11 cellular contexts compared by ENCODE assay signal in genomic region chr21:44866780-44867179, GRCh38. TPM values are rescaled to one million over a fixed set of nuclear protein-coding genes. Genes with fewer than 3 reads are reported as not detected.
DNase-seq lines count a peak whose midpoint lies in the region; ATAC-seq and TF ChIP-seq lines count a peak whose summit lies in the region.
"Had no signal": no experiment of that assay in that cellular context is flagged by ENCODE, and none has a peak within 500 bp of the region (broad histone marks: within the 10 kb centered on the region; RNA-seq: fewer than 3 reads in every experiment).

No MANE protein-coding gene starts in this region.

- POLR2A ChIA-PET in HCT116 (lab: Charles Lee) = no interaction called here

- TF ChIP-seq EP300 in tibial nerve (IDR thresholded peaks at IDR 0.05) = no peak

- H3K4me1 ChIP-seq in HCT116 (ENCODE audit: control insufficient read depth in 1 of 2, insufficient read depth in 2 of 2, low read length in 2 of 2) = peaks cover 42 to 54% of the 10 kb centered on the region in 2 experiments
- peaks cover 0 to 73% (median 53%) of the 10 kb centered on the region in 4 donors for H3K4me1 ChIP-seq in tibial nerve

- ATAC-seq in HCT116 = no peak

- TF ChIP-seq POLR2A in HCT116 (IDR thresholded peaks at IDR 0.05; ENCODE audit: borderline replicate concordance, extremely low read depth, insufficient read depth, insufficient read length) (no peak), tibial nerve (IDR thresholded peaks at IDR 0.05) (no peak)

- H3K27me3 ChIP-seq in HCT116 (ENCODE audit: insufficient read depth, low read length) (no peaks in the 10 kb centered on the region), tibial nerve (no peaks in the 10 kb centered on the region)

- no peaks in the 10 kb centered on the region for H3K9me2 ChIP-seq in HCT116 (ENCODE audit: insufficient read depth)

- peaks cover 90% of the 10 kb centered on the region for H3K4me1 Mint-ChIP-seq in dendritic cell treated with granulocyte-macrophage colony-stimulating factor and Interleukin-4, amounts not matched to agents 40 ng/mL and 50 ng/mL, for 4 days (ENCODE audit: low read depth)
- peaks cover 69% of the 10 kb centered on the region for H3K4me1 Mint-ChIP-seq in osteocyte (ENCODE audit: unreplicated experiment)

- peak overlapping the region; percentile 72 for H3K27ac Mint-ChIP-seq in dendritic cell treated with granulocyte-macrophage colony-stimulating factor and Interleukin-4, amounts not matched to agents 40 ng/mL and 50 ng/mL, for 4 days
- H3K27ac Mint-ChIP-seq in osteocyte (ENCODE audit: unreplicated experiment) = peak overlapping the region; percentile 88

- H3K27me3 Mint-ChIP-seq in dendritic cell treated with granulocyte-macrophage colony-stimulating factor and Interleukin-4, amounts not matched to agents 40 ng/mL and 50 ng/mL, for 4 days = no peaks in the 10 kb centered on the region
- no peaks in the 10 kb centered on the region for H3K27me3 Mint-ChIP-seq in osteocyte (ENCODE audit: unreplicated experiment)

- intact Hi-C loops in HCT116 (cut with micrococcal nuclease) = loop anchor here (5.0 kb wide), 1 partner anchor 89 kb away; no protein-coding TSS in a partner anchor
- intact Hi-C loops in dendritic cell treated with granulocyte-macrophage colony-stimulating factor and Interleukin-4, amounts not matched to agents 40 ng/mL and 50 ng/mL, for 4 days (cut with micrococcal nuclease) = no loop called here

- no TSS peak for BruUV-seq in HCT116 (replicated peaks; lab: Mats Ljungman, UMichigan)

- DNase-seq in HCT116 (ENCODE audit: low read depth, low spot score) (no peak), NCI-H524 (lab: John Stamatoyannopoulos, UW) (peak; percentile 49 to 88), osteocyte (ENCODE audit: extremely low spot score, unreplicated experiment) (no peak), NCI-H2107 (lab: John Stamatoyannopoulos, UW) (no peak), activated gamma-delta T cell (lab: John Stamatoyannopoulos, UW) (no peak), tibial nerve (ENCODE audit: low spot score in 2 of 2) (no peak), GM03348 (ENCODE audit: low spot score) (no peak)
- DNase-seq: midbrain; stimulated activated naive CD4-positive, alpha-beta T cell treated with Interleukin-2 at 50 U/mL for 16 hours had no signal

- CTCF ChIA-PET in HCT116 (lab: Charles Lee) = no interaction called here

- H3K9me3 Mint-ChIP-seq in dendritic cell treated with granulocyte-macrophage colony-stimulating factor and Interleukin-4, amounts not matched to agents 40 ng/mL and 50 ng/mL, for 4 days = no peaks in the 10 kb centered on the region
- H3K9me3 Mint-ChIP-seq in osteocyte (ENCODE audit: unreplicated experiment) = no peaks in the 10 kb centered on the region

- peak overlapping the region; percentile 16; the same call in 1 of the 2 replicates for H3K9ac ChIP-seq in HCT116 (ENCODE audit: low read length)
- H3K9ac ChIP-seq: KMS-11 had no signal

- H3K4me3 ChIP-seq in HCT116 (replicated peaks in 1 of 2; ENCODE audit: low read depth in 1 of 2, low read length in 2 of 2) (no peak overlapping the region), tibial nerve (no peak overlapping the region)

- H3K27ac ChIP-seq in HCT116 (ENCODE audit: low read depth, low read length) (no peak overlapping the region), tibial nerve (peak overlapping the region in 1 of 4 donors; percentile 38)
- H3K27ac ChIP-seq: KMS-11 had no signal

- H3K36me3 ChIP-seq in HCT116 (ENCODE audit: control insufficient read depth in 1 of 2, insufficient read depth in 2 of 2, low read length in 2 of 2) = peaks cover 4 to 10% of the 10 kb centered on the region in 2 experiments; a peak in 3 of 4 replicates
- peaks cover 2 to 39% (median 9%) of the 10 kb centered on the region in 3 donors for H3K36me3 ChIP-seq in tibial nerve

- peaks cover 91% of the 10 kb centered on the region for H3K79me2 ChIP-seq in HCT116 (ENCODE audit: insufficient read depth, low read length)

- no peak for TF ChIP-seq RAD21 in HCT116 (IDR thresholded peaks at IDR 0.05; ENCODE audit: low read depth)

- peak overlapping the region; percentile 43 for H3K4me2 ChIP-seq in HCT116 (ENCODE audit: low read length)
- H3K4me2 ChIP-seq: KMS-11 had no signal

- RAD21 ChIA-PET in HCT116 (lab: Charles Lee; ENCODE audit: low non-redundant PET in 1 of 2, low total read pairs in 2 of 2, uncharacterized antibody in 2 of 2, unreplicated experiment in 2 of 2) = no interaction called here

- WGBS in tibial nerve, 2 donors = 67 to 71% methylated on average over 7 of the region's 7 CpGs

- TF ChIP-seq CTCF in HCT116 (IDR thresholded peaks at IDR 0.05 in 2 of 3, conservative IDR thresholded peaks at IDR 0.05 in 1 of 3; ENCODE audit: borderline replicate concordance in 1 of 3, insufficient read depth in 1 of 3, low read depth in 2 of 3, low read length in 2 of 3) (no peak), osteocyte (IDR thresholded peaks at IDR 0.05) (no peak), tibial nerve (IDR thresholded peaks at IDR 0.05) (no peak)

- no peak overlapping the region for H3K4me3 Mint-ChIP-seq in dendritic cell treated with granulocyte-macrophage colony-stimulating factor and Interleukin-4, amounts not matched to agents 40 ng/mL and 50 ng/mL, for 4 days
- peak overlapping the region; percentile 48 for H3K4me3 Mint-ChIP-seq in osteocyte (ENCODE audit: unreplicated experiment)

- no peaks in the 10 kb centered on the region for H4K20me1 ChIP-seq in HCT116 (ENCODE audit: insufficient read depth)

- H3K36me3 Mint-ChIP-seq in dendritic cell treated with granulocyte-macrophage colony-stimulating factor and Interleukin-4, amounts not matched to agents 40 ng/mL and 50 ng/mL, for 4 days (ENCODE audit: low read depth) = peaks cover 80% of the 10 kb centered on the region
- H3K36me3 Mint-ChIP-seq in osteocyte (ENCODE audit: unreplicated experiment) = peaks cover 17% of the 10 kb centered on the region

- no peaks in the 10 kb centered on the region for H3K9me3 ChIP-seq in HCT116 (ENCODE audit: control insufficient read depth in 1 of 2, insufficient read depth in 1 of 2, low read depth in 1 of 2, low read length in 2 of 2)
- H3K9me3 ChIP-seq in tibial nerve = no peaks in the 10 kb centered on the region

- H2AFZ ChIP-seq in HCT116 (ENCODE audit: low read depth, low read length, poor library complexity, severe bottlenecking) = no peak overlapping the region

TF ChIP-seq in HCT116, 20 proteins besides CTCF, POLR2A, EP300 and RAD21 (continues in another document):
- TF ChIP-seq ATF3 (IDR thresholded peaks at IDR 0.05) (no peak), ZNF274 (IDR thresholded peaks at IDR 0.05; ENCODE audit: low read depth, low read length) (no peak), ELF1 (IDR thresholded peaks at IDR 0.05; ENCODE audit: borderline replicate concordance, low read depth) (no peak), POLR2AphosphoS5 (IDR thresholded peaks at IDR 0.05; ENCODE audit: low read depth, low read length) (no peak), SP1 (IDR thresholded peaks at IDR 0.05; ENCODE audit: low read depth) (no peak), JUND (IDR thresholded peaks at IDR 0.05) (no peak), FOSL1 (IDR thresholded peaks at IDR 0.05; ENCODE audit: low read depth) (no peak), EZH2 (IDR thresholded peaks at IDR 0.05) (no peak), EZH2phosphoT487 (IDR thresholded peaks at IDR 0.05; ENCODE audit: borderline replicate concordance) (no peak), TCF7L2 (IDR thresholded peaks at IDR 0.05; ENCODE audit: borderline replicate concordance, extremely low read depth, insufficient read depth, insufficient read length) (no peak), EGR1 (IDR thresholded peaks at IDR 0.05; ENCODE audit: low read depth) (no peak), YY1 (IDR thresholded peaks at IDR 0.05; ENCODE audit: extremely low read depth, insufficient replicate concordance, low read depth, low read length) (no peak), ZBTB33 (IDR thresholded peaks at IDR 0.05; ENCODE audit: extremely low read depth, insufficient replicate concordance, low read length) (no peak), CEBPB (IDR thresholded peaks at IDR 0.05; ENCODE audit: low read depth) (no peak), SIN3A (IDR thresholded peaks at IDR 0.05; ENCODE audit: low read depth) (no peak)

RNA-seq across cellular contexts. Expression of gene PTTG1IP, which starts 6.7 kb away (rescaled TPM):
- total RNA-seq in HCT116 (2021; ENCODE audit: unreplicated experiment) (83.4 TPM), osteocyte (318 and 328 TPM in 2 replicates), tibial nerve (100 to 1,000 TPM; 175 to 328 (median 234) TPM)
- polyA plus RNA-seq in HCT116 (2012) = 71.1 and 77.6 TPM in 2 replicates

RNA-seq across cellular contexts. Expression of gene SUMO3, which starts 48.9 kb away (rescaled TPM):
- 31.5 TPM for total RNA-seq in HCT116 (2021; ENCODE audit: unreplicated experiment)
- polyA plus RNA-seq in HCT116 (2012) = 26.5 and 27.5 TPM in 2 replicates
- total RNA-seq in osteocyte = 69.6 and 74.9 TPM in 2 replicates
- total RNA-seq in tibial nerve = 10 to 100 TPM; 59.9 to 70.8 (median 62.1) TPM

RNA-seq across cellular contexts. Expression of gene ITGB2, which starts 53.9 kb away (rescaled TPM):
- total RNA-seq in HCT116 (2021; ENCODE audit: unreplicated experiment) = 1.5 TPM
- polyA plus RNA-seq in HCT116 (2012) = 0.10 and 0.17 TPM in 2 replicates
- total RNA-seq in osteocyte = 0.62 and 1.1 TPM in 2 replicates
- total RNA-seq in tibial nerve = 10 to 100 TPM; 32.7 to 87.3 (median 56.2) TPM

Comparison
In these comparisons a context has a peak if more than half of its experiments do, and no peak if none do; other contexts are left out.
1. DNase-seq: peak in NCI-H524 (2 of 2); none in HCT116 (single experiment), osteocyte (single experiment), NCI-H2107 (single experiment), activated gamma-delta T cell (single experiment), tibial nerve (0 of 2) and GM03348 (single experiment).
2. RNA of gene ITGB2, which starts 53.9 kb away (total RNA-seq): 32.7 to 87.3 TPM in tibial nerve; 1.5 TPM in HCT116 (single experiment) and 0.62 to 1.1 TPM in osteocyte; every median in the first group is over 10 times any median in the second.